ENCODE assay signal across 21 cellular contexts in genomic region chr11:105786766-105787165, GRCh38.
DNase-seq lines count a peak whose midpoint lies in the region; ATAC-seq lines count a peak whose summit lies in the region.
"Had no signal": no experiment of that assay in that cellular context is flagged by ENCODE, and none has a peak within 500 bp of the region (broad histone marks: within the 10 kb centered on the region; RNA-seq: fewer than 3 reads in every experiment).

No MANE protein-coding gene starts in this region.

- H3K9me3 Mint-ChIP-seq in activated T-cell treated with anti-CD3 and anti-CD28 coated beads, Interleukin-2, amount 50 U/mL, for 24 hours, result no peaks in the 10 kb centered on the region

- no peak overlapping the region for H3K4me3 Mint-ChIP-seq in activated T-cell treated with anti-CD3 and anti-CD28 coated beads, Interleukin-2, amount 50 U/mL, for 24 hours
- H3K4me3 Mint-ChIP-seq: B cell, CD14-positive monocyte had no signal

- H3K36me3 Mint-ChIP-seq in activated T-cell treated with anti-CD3 and anti-CD28 coated beads, Interleukin-2, amount 50 U/mL, for 24 hours (ENCODE audit: low read depth), result no peaks in the 10 kb centered on the region
- H3K36me3 Mint-ChIP-seq: CD14-positive monocyte had no signal

- H3K4me1 ChIP-seq in NT2/D1 (ENCODE audit: insufficient read depth, insufficient read length), result no peaks in the 10 kb centered on the region
- H3K4me1 ChIP-seq: A549, Peyer's patch had no signal

- peak; percentile 1 for DNase-seq in H7
- DNase-seq in NT2/D1 (ENCODE audit: low read depth, low spot score), result peak; percentile 22
- peak; percentile 12 for DNase-seq in iPS-NIHi11 (ENCODE audit: low spot score)
- DNase-seq in pons (ENCODE audit: low spot score), result peak; percentile 70
- no peak for DNase-seq in activated T-cell treated with anti-CD3 and anti-CD28 coated beads, Interleukin-2, amount 50 U/mL, for 24 hours
- DNase-seq: GDM1; HCEC 1CT; Karpas-422; MV-4-11; NCI-H1694; NCI-H2081; NCI-H446 treated with DMSO at 0.1 percent for 48 hours; NCI-H526 treated with DMSO at 0.1 percent for 48 hours; NK-92 treated with Interleukin-12 subunit alpha and Interleukin-12 subunit beta, amount 100 ng/mL, for 24 hours; Peyer's patch had no signal

- no peaks in the 10 kb centered on the region for H3K9me3 ChIP-seq in NT2/D1 (ENCODE audit: insufficient read depth, low read length)
- H3K9me3 ChIP-seq: A549, Peyer's patch had no signal

- ATAC-seq in HG02852 (IDR thresholded peaks at IDR 0.05; ENCODE audit: unreplicated experiment), result no peak
- ATAC-seq in HG03175 (IDR thresholded peaks at IDR 0.05; ENCODE audit: unreplicated experiment), result no peak
- ATAC-seq: A549, SK-N-SH treated with all-trans-retinoic acid at 6 μM for 48 hours had no signal

- H3K27me3 Mint-ChIP-seq in activated T-cell treated with anti-CD3 and anti-CD28 coated beads, Interleukin-2, amount 50 U/mL, for 24 hours, result no peaks in the 10 kb centered on the region
- H3K27me3 Mint-ChIP-seq: B cell had no signal

- H3K27me3 ChIP-seq in H7 (ENCODE audit: control insufficient read depth, insufficient read depth, low read length) (no peaks in the 10 kb centered on the region), NT2/D1 (ENCODE audit: insufficient read depth, insufficient read length) (no peaks in the 10 kb centered on the region)
- H3K27me3 ChIP-seq: Peyer's patch had no signal

- H3K4me3 ChIP-seq in H7 (ENCODE audit: insufficient read depth, low read depth, low read length) (no peak overlapping the region), NT2/D1 (ENCODE audit: insufficient read length, low read depth) (no peak overlapping the region)
- H3K4me3 ChIP-seq: A549, Peyer's patch had no signal

- H3K9ac ChIP-seq in NT2/D1 (ENCODE audit: insufficient read length, low read depth), result no peak overlapping the region

- no peak overlapping the region for H3K27ac Mint-ChIP-seq in activated T-cell treated with anti-CD3 and anti-CD28 coated beads, Interleukin-2, amount 50 U/mL, for 24 hours
- H3K27ac Mint-ChIP-seq: B cell, CD14-positive monocyte had no signal

- H3K36me3 ChIP-seq in H7 (replicated peaks; ENCODE audit: control insufficient read depth, insufficient read depth, low read length) (no peaks in the 10 kb centered on the region), NT2/D1 (ENCODE audit: insufficient read depth, insufficient read length, low read length) (no peaks in the 10 kb centered on the region)
- H3K36me3 ChIP-seq: Peyer's patch had no signal

- no peaks in the 10 kb centered on the region for H3K4me1 Mint-ChIP-seq in activated T-cell treated with anti-CD3 and anti-CD28 coated beads, Interleukin-2, amount 50 U/mL, for 24 hours (ENCODE audit: low read depth)
- H3K4me1 Mint-ChIP-seq: B cell, CD14-positive monocyte had no signal
